9 cellular contexts compared by ENCODE assay signal in genomic region chr3:157103280-157103679, GRCh38. TPM values are rescaled to one million over a fixed set of nuclear protein-coding genes. Genes with fewer than 3 reads are reported as not detected.
DNase-seq lines count a peak whose midpoint lies in the region; ATAC-seq lines count a peak whose summit lies in the region.
"Had no signal": no experiment of that assay in that cellular context is flagged by ENCODE, and none has a peak within 500 bp of the region (broad histone marks: within the 10 kb centered on the region; RNA-seq: fewer than 3 reads in every experiment).

No MANE protein-coding gene starts in this region.

- no peaks in the 10 kb centered on the region for H3K36me3 ChIP-seq in mesendoderm (ENCODE audit: control insufficient read depth, insufficient read depth, low read length)

- no peaks in the 10 kb centered on the region for H3K27me3 ChIP-seq in mesendoderm (ENCODE audit: insufficient read depth, low read length, poor library complexity)

- no peak overlapping the region for H3K23ac ChIP-seq in mesendoderm (ENCODE audit: low read length)

- no peak overlapping the region for H3K4ac ChIP-seq in mesendoderm (ENCODE audit: low read depth, low read length)

- H3K4me3 ChIP-seq in mesendoderm (ENCODE audit: low read length), result no peak overlapping the region

- H3K9ac ChIP-seq in mesendoderm (ENCODE audit: low read length), result no peak overlapping the region

- no CpG with 5 or more reads among the region's 2 CpGs for WGBS in mesendoderm (ENCODE audit: extremely low coverage, insufficient coverage, low lambda C conversion rate)

- no peaks in the 10 kb centered on the region for H3K79me1 ChIP-seq in mesendoderm (ENCODE audit: low read length)

- no peaks in the 10 kb centered on the region for H3K79me2 ChIP-seq in mesendoderm (ENCODE audit: control insufficient read depth, insufficient read depth, low read length)

- no peak overlapping the region for H3K56ac ChIP-seq in mesendoderm (ENCODE audit: low read length)

- no peak overlapping the region for H2BK120ac ChIP-seq in mesendoderm (ENCODE audit: low read depth, low read length)

- H2AK5ac ChIP-seq in mesendoderm (ENCODE audit: low read length), result peak overlapping the region; percentile 20

- ATAC-seq in activated CD4-positive, CD25-positive, alpha-beta regulatory T cell treated with anti-CD3 and anti-CD28 coated beads, Interleukin-2, amount 50 U/mL, for 24 hours, result peak; percentile 67 to 78
- peak; percentile 90 for ATAC-seq in GM21619 (IDR thresholded peaks at IDR 0.05; ENCODE audit: unreplicated experiment)
- ATAC-seq in HG03521 (IDR thresholded peaks at IDR 0.05; ENCODE audit: unreplicated experiment), result peak; percentile 79

- H3K4me2 ChIP-seq in mesendoderm (ENCODE audit: low read length), result no peak overlapping the region

- H3K4me1 ChIP-seq in mesendoderm (ENCODE audit: control insufficient read depth, low read depth, low read length), result peaks cover 9% of the 10 kb centered on the region

- no peak overlapping the region for H2BK15ac ChIP-seq in mesendoderm (replicated peaks; ENCODE audit: low read depth)

- no peak overlapping the region for H2BK5ac ChIP-seq in mesendoderm (ENCODE audit: low read length)

- H3K27ac ChIP-seq in mesendoderm (ENCODE audit: low read depth, low read length), result no peak overlapping the region

- H4K8ac ChIP-seq in mesendoderm (ENCODE audit: low read depth, low read length), result no peak overlapping the region

- no peak overlapping the region for H4K5ac ChIP-seq in mesendoderm (ENCODE audit: low read length)

- no peak overlapping the region for H3K18ac ChIP-seq in mesendoderm (ENCODE audit: low read length)

- DNase-seq in activated CD4-positive, CD25-positive, alpha-beta regulatory T cell (lab: John Stamatoyannopoulos, UW), result no peak
- DNase-seq in mesendoderm (no peak), GM03348 (ENCODE audit: low spot score) (no peak), NCI-H524 treated with DMSO at 0.1 percent for 48 hours (lab: John Stamatoyannopoulos, UW) (no peak)
- DNase-seq in stimulated activated CD4-positive, alpha-beta T cell treated with anti-CD3 and anti-CD28 coated beads, Interleukin-2, amount 100 ng/mL, for 24 hours, result no peak
- DNase-seq: 8988T had no signal

RNA-seq across cellular contexts. Expression of gene CCNL1, which starts 56.7 kb away (rescaled TPM):
- 49.8 TPM for polyA plus RNA-seq in mesendoderm (2013, experiment 1 of 2)
- 46.0 TPM for polyA plus RNA-seq in mesendoderm (2013, experiment 2 of 2)
